18 cellular contexts compared by ENCODE assay signal in genomic region chr12:105554856-105555255, GRCh38.
"Had no signal": no experiment of that assay in that cellular context is flagged by ENCODE, and none has a peak within 500 bp of the region (broad histone marks: within the 10 kb centered on the region; RNA-seq: fewer than 3 reads in every experiment).

No MANE protein-coding gene starts in this region.

- H3K9me3 ChIP-seq: prostate gland, sigmoid colon, stomach, thyroid gland had no signal

- H3K4me1 Mint-ChIP-seq: immature natural killer cell; naive thymus-derived CD8-positive, alpha-beta T cell; stimulated activated effector memory CD8-positive, alpha-beta T cell treated with anti-CD3 and anti-CD28 coated beads, Interleukin-12 subunit alpha, Interleukin-12 subunit beta, amount 100 ng/mL, for 72 hours had no signal

- H3K36me3 Mint-ChIP-seq: immature natural killer cell; naive thymus-derived CD8-positive, alpha-beta T cell; stimulated activated effector memory CD8-positive, alpha-beta T cell treated with anti-CD3 and anti-CD28 coated beads, Interleukin-12 subunit alpha, Interleukin-12 subunit beta, amount 100 ng/mL, for 72 hours; type B pancreatic cell had no signal

- H3K27me3 ChIP-seq: sigmoid colon, stomach, thyroid gland had no signal

- H3K36me3 ChIP-seq: prostate gland, sigmoid colon, stomach, thyroid gland had no signal

- H3K4me3 ChIP-seq: lung, prostate gland, sigmoid colon, stomach, thyroid gland had no signal

- H3K4me1 ChIP-seq: prostate gland, sigmoid colon, stomach, thyroid gland had no signal

- H3K27ac Mint-ChIP-seq: immature natural killer cell; naive thymus-derived CD8-positive, alpha-beta T cell; stimulated activated effector memory CD8-positive, alpha-beta T cell treated with anti-CD3 and anti-CD28 coated beads, Interleukin-12 subunit alpha, Interleukin-12 subunit beta, amount 100 ng/mL, for 72 hours had no signal

- H3K27ac ChIP-seq: prostate gland, sigmoid colon, stomach, thyroid gland had no signal

- DNase-seq: caudate nucleus; cerebellar nuclear complex; effector CD8-positive, alpha-beta T cell; hypothalamus; immature natural killer cell; mesenchymal stem cell; naive thymus-derived CD8-positive, alpha-beta T cell; right cardiac atrium; sigmoid colon; stimulated activated CD4-positive, alpha-beta T cell treated with anti-CD3 and anti-CD28 coated beads, Interleukin-2, amount 100 ng/mL, for 24 hours; stimulated activated CD4-positive, alpha-beta T cell treated with anti-CD3 and anti-CD28 coated beads, Interleukin-4, amount 100 ng/mL, for 24 hours; stimulated activated naive CD4-positive, alpha-beta T cell treated with Interleukin-2 at 50 U/mL for 16 hours; stomach; thyroid gland had no signal

- H3K4me3 Mint-ChIP-seq: immature natural killer cell; naive thymus-derived CD8-positive, alpha-beta T cell; stimulated activated effector memory CD8-positive, alpha-beta T cell treated with anti-CD3 and anti-CD28 coated beads, Interleukin-12 subunit alpha, Interleukin-12 subunit beta, amount 100 ng/mL, for 72 hours; type B pancreatic cell had no signal

- H3K9me3 Mint-ChIP-seq: immature natural killer cell; naive thymus-derived CD8-positive, alpha-beta T cell; stimulated activated effector memory CD8-positive, alpha-beta T cell treated with anti-CD3 and anti-CD28 coated beads, Interleukin-12 subunit alpha, Interleukin-12 subunit beta, amount 100 ng/mL, for 72 hours; type B pancreatic cell had no signal
